8 cellular contexts compared by ENCODE assay signal in the genomic region with DNA sequence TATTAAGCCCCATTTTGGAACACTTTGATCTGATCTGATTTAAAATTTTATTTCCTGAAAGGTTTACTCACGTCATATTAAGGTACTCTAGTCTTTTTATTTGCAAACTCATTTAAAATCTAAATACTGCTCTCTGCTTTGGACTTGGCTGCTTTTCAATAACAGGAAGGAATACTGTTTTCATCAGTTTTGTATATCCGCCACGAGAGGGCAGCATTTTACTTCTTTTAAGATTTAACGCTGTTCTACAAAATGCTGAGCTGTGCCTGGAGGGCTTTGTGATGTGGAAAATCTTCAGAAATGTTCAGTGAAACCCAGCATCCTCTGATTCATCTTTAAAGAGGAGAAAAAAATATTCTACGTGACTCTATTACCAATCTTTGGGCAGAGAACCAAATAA. TPM values are rescaled to one million over a fixed set of nuclear protein-coding genes. Genes with fewer than 3 reads are reported as not detected.
DNase-seq lines count a peak whose midpoint lies in the region; ATAC-seq, FAIRE-seq and TF ChIP-seq lines count a peak whose summit lies in the region.

No MANE protein-coding gene starts in this region.

- peak overlapping the region; percentile 96 for H3K27ac Mint-ChIP-seq in GM23338

- no peak overlapping the region for H3K27ac ChIP-seq in GM23338 (ENCODE audit: low read depth)
- no peak overlapping the region for H3K27ac ChIP-seq in GM12878 (ENCODE audit: control insufficient read depth, insufficient read depth)
- H3K27ac ChIP-seq in kidney (ENCODE audit: low read depth in 2 of 2, low read length in 2 of 2), result no peak overlapping the region

- peak; percentile 61 for TF ChIP-seq RAD21 in GM12878 (IDR thresholded peaks at IDR 0.05; ENCODE audit: insufficient read depth, low read depth, low read length)

- in situ Hi-C loops in GM12878 (cut with MboI), result no loop called here

- TF ChIP-seq CTCF in GM23338 (conservative IDR thresholded peaks at IDR 0.05; ENCODE audit: low read depth in 2 of 2) (peak; percentile 36 to 68; a peak in 3 of 4 replicates), GM12878 (IDR thresholded peaks at IDR 0.05 in 2 of 3, conservative IDR thresholded peaks at IDR 0.05 in 1 of 3; ENCODE audit: control insufficient read depth in 2 of 3, extremely low read depth in 1 of 3, insufficient read depth in 1 of 3, low read depth in 3 of 3, low read length in 3 of 3) (peak; percentile 40 to 44 (median 43); a peak in 5 of 6 replicates), kidney (IDR thresholded peaks at IDR 0.05; ENCODE audit: borderline replicate concordance, extremely low read depth, insufficient read depth) (peak; percentile 71)

- no peaks in the 10 kb centered on the region for H3K36me3 Mint-ChIP-seq in GM23338 (ENCODE audit: low read depth)

- H3K9me2 ChIP-seq in GM23338 (ENCODE audit: insufficient read depth), result 0 out of 2 replicates have a peak, but pooled peaks cover 4% of the 10 kb centered on the region

- H3K4me1 ChIP-seq in GM23338 (ENCODE audit: insufficient read depth) (no peaks in the 10 kb centered on the region), GM12878 (ENCODE audit: control insufficient read depth, insufficient read depth, low read length) (no peaks in the 10 kb centered on the region), kidney (ENCODE audit: control insufficient read depth in 1 of 2, insufficient read depth in 1 of 2, low read depth in 1 of 2, low read length in 2 of 2) (peaks cover 2 to 4% of the 10 kb centered on the region in 2 donors)

- no peaks in the 10 kb centered on the region for H3K27me3 Mint-ChIP-seq in GM23338 (ENCODE audit: insufficient read depth, low read depth, poor library complexity)

- no TSS peak for BruUV-seq in GM12878 (replicated peaks; lab: Mats Ljungman, UMichigan)

- FAIRE-seq in RCC 7860 (lab: Jason Lieb, UNC), result peak; percentile 86
- FAIRE-seq in GM12878 (lab: Jason Lieb, UNC), result peak; percentile 38
- peak; percentile 95 for FAIRE-seq in kidney (lab: Jason Lieb, UNC)

- no peak for TF ChIP-seq EP300 in GM12878 (IDR thresholded peaks at IDR 0.05; ENCODE audit: borderline replicate concordance in 1 of 2, control insufficient read depth in 1 of 2, low read depth in 2 of 2, low read length in 2 of 2)

- H4K20me1 ChIP-seq in GM23338 (replicated peaks; ENCODE audit: insufficient read depth) (no peaks in the 10 kb centered on the region), GM12878 (ENCODE audit: control insufficient read depth, insufficient read depth) (no peaks in the 10 kb centered on the region)

- H3K27me3 ChIP-seq in GM23338 (ENCODE audit: insufficient read depth) (no peaks in the 10 kb centered on the region), GM12878 (replicated peaks in 1 of 2; ENCODE audit: control insufficient read depth in 2 of 2, insufficient read depth in 2 of 2, low read length in 1 of 2) (no peaks in the 10 kb centered on the region)

- H3K4me3 Mint-ChIP-seq in GM23338, result no peak overlapping the region

- H3K4me3 ChIP-seq in GM23338 (no peak overlapping the region), GM12878 (no peak overlapping the region), kidney (ENCODE audit: low read length in 2 of 2) (no peak overlapping the region)

- peaks cover 12% of the 10 kb centered on the region for H3K4me1 Mint-ChIP-seq in GM23338

- TF ChIP-seq POLR2A in GM12878 (IDR thresholded peaks at IDR 0.05; ENCODE audit: low read depth, low read length), result no peak

- RAD21 ChIA-PET in GM12878 (lab: Charles Lee; ENCODE audit: unreplicated experiment), result interaction anchor here (0.7 to 2.2 kb wide), 4 partner anchors 43 to 882 kb away, joined by 3 to 6 read pairs (median 4); partner anchors contain the start of gene SCN3A

- H2AFZ ChIP-seq in GM23338, result no peak overlapping the region
- H2AFZ ChIP-seq in GM12878 (ENCODE audit: control insufficient read depth, low read depth, low read length), result no peak overlapping the region

- POLR2A ChIA-PET in GM12878 (lab: Charles Lee), result no interaction called here

- H3K9me3 ChIP-seq in GM12878 (replicated peaks; ENCODE audit: control insufficient read depth, insufficient read depth, low read length) (no peaks in the 10 kb centered on the region), kidney (ENCODE audit: control insufficient read depth in 1 of 2, low read length in 2 of 2) (no peaks in the 10 kb centered on the region)

- DNase-seq in activated CD4-positive, alpha-beta T cell treated with anti-CD3 and anti-CD28 coated beads for 4 hours, result peak; percentile 29 to 35
- no peak for DNase-seq in activated CD4-positive, alpha-beta T cell treated with anti-CD3 and anti-CD28 coated beads, Interleukin-2, amount 50 U/mL, for 1 hour
- DNase-seq in GM23338 (ENCODE audit: low spot score) (peak; percentile 90), LHCN-M2 (ENCODE audit: low read depth) (peak; percentile 82), RCC 7860 (ENCODE audit: low spot score) (peak; percentile 74), GM12878 (ENCODE audit: low read depth, low spot score) (no peak), kidney (no peak)
- DNase-seq in stimulated activated CD4-positive, alpha-beta T cell treated with anti-CD3 and anti-CD28 coated beads, TNF-alpha, amount 100 ng/mL, for 48 hours (ENCODE audit: low read depth in 3 of 3), result peak in 2 of 3 donors; percentile 10 to 37

- CTCF ChIA-PET in GM12878 (lab: Yijun Ruan, JAX), result interaction anchor here (0.8 to 4.4 kb wide), 12 partner anchors 9 to 1135 kb away, joined by 4 to 30 read pairs (median 5); partner anchors contain the start of genes SCN1A and SCN3A

- SMC1A ChIA-PET in GM12878 (lab: Charles Lee; ENCODE audit: uncharacterized antibody, unreplicated experiment), result interaction anchor here (0.6 to 1.2 kb wide), 3 partner anchors 18 to 257 kb away, joined by 3 to 4 read pairs (median 3); no protein-coding TSS in a partner anchor

- intact Hi-C loops in GM12878 (cut with micrococcal nuclease; ENCODE audit: unreplicated experiment) (loop anchor here (2.0 to 10.0 kb wide), 4 partner anchors 212 to 1132 kb away; partner anchors contain the start of genes SCN1A and SCN3A), kidney (cut with DNase I) (no loop called here)

- no peaks in the 10 kb centered on the region for H3F3A ChIP-seq in GM23338 (replicated peaks; ENCODE audit: low read depth)

- H3K9me3 Mint-ChIP-seq in GM23338, result no peaks in the 10 kb centered on the region; the same call in 2 of the 3 replicates

- no peak overlapping the region for H3K4me2 ChIP-seq in GM23338
- H3K4me2 ChIP-seq in GM12878 (ENCODE audit: control insufficient read depth, insufficient read depth), result no peak overlapping the region

- 1% methylated on average over 5 of the region's 5 CpGs for WGBS in GM12878 (ENCODE audit: insufficient coverage, insufficient replicate concordance, low lambda C conversion rate, missing lambda C conversion rate)

- H3K36me3 ChIP-seq in GM23338 (ENCODE audit: insufficient read depth) (no peaks in the 10 kb centered on the region), GM12878 (ENCODE audit: control insufficient read depth in 2 of 2, insufficient read depth in 2 of 2, low read length in 1 of 2) (no peaks in the 10 kb centered on the region), kidney (ENCODE audit: control insufficient read depth in 1 of 2, insufficient read depth in 2 of 2, low read length in 2 of 2) (no peaks in the 10 kb centered on the region)

- H3K79me2 ChIP-seq in GM23338 (replicated peaks; ENCODE audit: insufficient read depth), result no peaks in the 10 kb centered on the region
- no peaks in the 10 kb centered on the region for H3K79me2 ChIP-seq in GM12878 (ENCODE audit: control insufficient read depth, insufficient read depth, low read length)

- ATAC-seq in GM23338, result peak; percentile 82
- ATAC-seq in GM12878, result peak; percentile 87

- H3K9ac ChIP-seq in GM12878 (ENCODE audit: control insufficient read depth, insufficient read depth, low read length), result no peak overlapping the region
- no peak overlapping the region for H3K9ac ChIP-seq in kidney (ENCODE audit: low read length in 2 of 2)

TF ChIP-seq in GM23338, 12 proteins besides CTCF, POLR2A, EP300 and RAD21 (continues in another document):
- TF ChIP-seq JUNB (IDR thresholded peaks at IDR 0.05; ENCODE audit: unreplicated experiment), result no peak
- TF ChIP-seq POLR2AphosphoS5 (IDR thresholded peaks at IDR 0.05; ENCODE audit: low read depth), result no peak
- TF ChIP-seq EZH2phosphoT487 (IDR thresholded peaks at IDR 0.05; ENCODE audit: unreplicated experiment), result no peak
- TF ChIP-seq ZNF331 (CRISPR knock-in tag; IDR thresholded peaks at IDR 0.05; ENCODE audit: low read depth), result no peak
- no peak for TF ChIP-seq CREB1 (CRISPR knock-in tag; IDR thresholded peaks at IDR 0.05; ENCODE audit: low read depth)

TF ChIP-seq in GM12878, 131 proteins besides CTCF, POLR2A, EP300 and RAD21:
- TF ChIP-seq SMC3 (IDR thresholded peaks at IDR 0.05; ENCODE audit: borderline replicate concordance, low read length) (peak; percentile 30; the same call in 1 of the 2 replicates), YBX1 (IDR thresholded peaks at IDR 0.05) (no peak)

RNA-seq across cellular contexts. Expression of gene SLC38A11, which starts 37.5 kb away (rescaled TPM):
- total RNA-seq in GM23338 (2014; rRNA removed; shearing (Covaris generic)), result not detected in 2 replicates
- not detected in 2 replicates for polyA plus RNA-seq in GM23338 (2016; fragmentation: Nextera tagmentation; extraction: Ambion mirVana)
- total RNA-seq in LHCN-M2 (2014; rRNA removed), result not detected in 2 replicates
- polyA plus RNA-seq in LHCN-M2 (2012), result 0.16 TPM
- not detected in 2 replicates for total RNA-seq in GM12878 (2013; cell fraction: nucleolus; rRNA removed)
- not detected in 2 replicates for total RNA-seq in GM12878 (2014; rRNA removed)
- total RNA-seq in GM12878 (2014; rRNA removed; fragmentation: Illumina TruSeq; extraction: Trizol), result not detected in 2 replicates
- total RNA-seq in GM12878 (2021), result not detected in 2 replicates
- polyA plus RNA-seq in GM12878 (2011; ENCODE audit: low read depth), result not detected
- polyA plus RNA-seq in GM12878 (2011; rRNA removed), result not detected in 2 replicates
- polyA plus RNA-seq in GM12878 (2011; cell fraction: cytosol; rRNA removed), result not detected in 2 replicates
- not detected in 2 replicates for polyA plus RNA-seq in GM12878 (2011; cell fraction: nucleus; rRNA removed)
- not detected in 2 replicates for polyA plus RNA-seq in GM12878 (2012)
- polyA plus RNA-seq in GM12878 (2014; fragmentation: Illumina TruSeq; extraction: Trizol), result not detected in 2 replicates
- not detected for polyA plus RNA-seq in GM12878 (2014; fragmentation: Nextera tagmentation; extraction: Ambion mirVana)
- not detected in 2 replicates for polyA plus RNA-seq in GM12878 (2014; rRNA removed)
- polyA plus RNA-seq in GM12878 (2016; fragmentation: Nextera tagmentation; extraction: Ambion mirVana), result not detected
- not detected in 2 replicates for polyA minus RNA-seq in GM12878 (2011; rRNA and poly(A)+ RNA removed)
- not detected in 2 replicates for polyA minus RNA-seq in GM12878 (2011; cell fraction: cytosol; rRNA and poly(A)+ RNA removed)
- not detected in 2 replicates for polyA minus RNA-seq in GM12878 (2011; cell fraction: nucleus; rRNA and poly(A)+ RNA removed)
- 20.0 TPM for total RNA-seq in kidney
- polyA plus RNA-seq in kidney (ENCODE audit: insufficient read depth, low read depth, low replicate concordance), result 6.5 TPM

Comparison
In these comparisons a context has a peak if more than half of its experiments do, and no peak if none do; other contexts are left out.
1. DNase-seq: peak in activated CD4-positive, alpha-beta T cell treated with anti-CD3 and anti-CD28 coated beads for 4 hours (2 of 2), GM23338 (single experiment), LHCN-M2 (single experiment), RCC 7860 (single experiment) and stimulated activated CD4-positive, alpha-beta T cell treated with anti-CD3 and anti-CD28 coated beads, TNF-alpha, amount 100 ng/mL, for 48 hours (2 of 3); none in activated CD4-positive, alpha-beta T cell treated with anti-CD3 and anti-CD28 coated beads, Interleukin-2, amount 50 U/mL, for 1 hour (single experiment), GM12878 (single experiment) and kidney (single experiment).
2. RNA of gene SLC38A11, which starts 37.5 kb away (total RNA-seq): 20.0 TPM in kidney (single experiment); not detected in GM23338, not detected in LHCN-M2 and not detected in GM12878; every median in the first group is over 10 times any median in the second.
3. Peak in every context shown above with its lines, with median percentiles within 50 percentile points of each other: CTCF ChIP-seq.